ENCODE assay signal across 1 cellular context in the genomic region with DNA sequence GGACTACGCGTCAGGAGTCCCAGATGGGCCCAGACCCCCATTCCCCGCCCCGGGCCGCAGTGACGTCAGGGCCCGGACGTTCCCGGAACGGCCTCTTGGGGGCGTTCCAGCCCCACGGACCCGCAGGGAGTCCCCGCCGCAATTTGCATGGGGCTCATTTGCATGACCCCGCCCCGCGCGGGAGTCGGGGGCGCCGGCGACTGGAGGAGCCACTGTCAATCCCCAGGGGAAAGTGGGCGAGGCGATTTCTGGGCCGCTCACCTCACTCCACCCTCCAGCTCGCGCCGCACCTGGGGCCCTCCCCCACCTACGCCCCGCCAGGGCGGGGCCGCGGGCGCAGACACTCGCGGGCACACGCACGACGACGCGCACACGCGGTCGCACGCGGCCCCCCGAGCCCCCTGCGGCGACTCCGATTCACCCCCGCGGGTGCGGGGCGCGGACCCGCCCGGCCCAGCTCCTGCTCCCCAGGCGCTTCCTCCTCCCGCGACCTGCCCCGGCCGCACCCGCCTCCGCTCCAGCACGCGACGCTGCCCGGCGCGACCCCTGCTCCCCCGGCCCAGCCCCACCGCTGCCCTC.
TF ChIP-seq lines count a peak whose summit lies in the region.

No MANE protein-coding gene starts in this region.

TF ChIP-seq in WTC11, 78 proteins besides CTCF, POLR2A, EP300 and RAD21 (continued from another document):
- TF ChIP-seq, protein P1, sequence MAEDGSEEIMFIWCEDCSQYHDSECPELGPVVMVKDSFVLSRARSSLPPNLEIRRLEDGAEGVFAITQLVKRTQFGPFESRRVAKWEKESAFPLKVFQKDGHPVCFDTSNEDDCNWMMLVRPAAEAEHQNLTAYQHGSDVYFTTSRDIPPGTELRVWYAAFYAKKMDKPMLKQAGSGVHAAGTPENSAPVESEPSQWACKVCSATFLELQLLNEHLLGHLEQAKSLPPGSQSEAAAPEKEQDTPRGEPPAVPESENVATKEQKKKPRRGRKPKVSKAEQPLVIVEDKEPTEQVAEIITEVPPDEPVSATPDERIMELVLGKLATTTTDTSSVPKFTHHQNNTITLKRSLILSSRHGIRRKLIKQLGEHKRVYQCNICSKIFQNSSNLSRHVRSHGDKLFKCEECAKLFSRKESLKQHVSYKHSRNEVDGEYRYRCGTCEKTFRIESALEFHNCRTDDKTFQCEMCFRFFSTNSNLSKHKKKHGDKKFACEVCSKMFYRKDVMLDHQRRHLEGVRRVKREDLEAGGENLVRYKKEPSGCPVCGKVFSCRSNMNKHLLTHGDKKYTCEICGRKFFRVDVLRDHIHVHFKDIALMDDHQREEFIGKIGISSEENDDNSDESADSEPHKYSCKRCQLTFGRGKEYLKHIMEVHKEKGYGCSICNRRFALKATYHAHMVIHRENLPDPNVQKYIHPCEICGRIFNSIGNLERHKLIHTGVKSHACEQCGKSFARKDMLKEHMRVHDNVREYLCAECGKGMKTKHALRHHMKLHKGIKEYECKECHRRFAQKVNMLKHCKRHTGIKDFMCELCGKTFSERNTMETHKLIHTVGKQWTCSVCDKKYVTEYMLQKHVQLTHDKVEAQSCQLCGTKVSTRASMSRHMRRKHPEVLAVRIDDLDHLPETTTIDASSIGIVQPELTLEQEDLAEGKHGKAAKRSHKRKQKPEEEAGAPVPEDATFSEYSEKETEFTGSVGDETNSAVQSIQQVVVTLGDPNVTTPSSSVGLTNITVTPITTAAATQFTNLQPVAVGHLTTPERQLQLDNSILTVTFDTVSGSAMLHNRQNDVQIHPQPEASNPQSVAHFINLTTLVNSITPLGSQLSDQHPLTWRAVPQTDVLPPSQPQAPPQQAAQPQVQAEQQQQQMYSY (CRISPR knock-in tag; IDR thresholded peaks at IDR 0.05), result 0 out of 2 replicates have a peak, but pooled peaks have one; percentile 12
- TF ChIP-seq, protein P2, sequence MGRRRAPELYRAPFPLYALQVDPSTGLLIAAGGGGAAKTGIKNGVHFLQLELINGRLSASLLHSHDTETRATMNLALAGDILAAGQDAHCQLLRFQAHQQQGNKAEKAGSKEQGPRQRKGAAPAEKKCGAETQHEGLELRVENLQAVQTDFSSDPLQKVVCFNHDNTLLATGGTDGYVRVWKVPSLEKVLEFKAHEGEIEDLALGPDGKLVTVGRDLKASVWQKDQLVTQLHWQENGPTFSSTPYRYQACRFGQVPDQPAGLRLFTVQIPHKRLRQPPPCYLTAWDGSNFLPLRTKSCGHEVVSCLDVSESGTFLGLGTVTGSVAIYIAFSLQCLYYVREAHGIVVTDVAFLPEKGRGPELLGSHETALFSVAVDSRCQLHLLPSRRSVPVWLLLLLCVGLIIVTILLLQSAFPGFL (CRISPR knock-in tag; IDR thresholded peaks at IDR 0.05; ENCODE audit: borderline replicate concordance), result no peak
- TF ChIP-seq SMAD4 (CRISPR knock-in tag; IDR thresholded peaks at IDR 0.05) (no peak), PRRX2 (CRISPR knock-in tag; IDR thresholded peaks at IDR 0.05) (no peak), CREM (CRISPR knock-in tag; IDR thresholded peaks at IDR 0.05) (peak; percentile 79; the same call in 1 of the 2 replicates), ZNF121 (CRISPR knock-in tag; IDR thresholded peaks at IDR 0.05) (no peak), TEAD1 (CRISPR knock-in tag; IDR thresholded peaks at IDR 0.05) (peak; percentile 44; the same call in 1 of the 2 replicates), HMGA2 (CRISPR knock-in tag; IDR thresholded peaks at IDR 0.05) (no peak), CREB1 (CRISPR knock-in tag; IDR thresholded peaks at IDR 0.05) (no peak)
- TF ChIP-seq, protein P3, sequence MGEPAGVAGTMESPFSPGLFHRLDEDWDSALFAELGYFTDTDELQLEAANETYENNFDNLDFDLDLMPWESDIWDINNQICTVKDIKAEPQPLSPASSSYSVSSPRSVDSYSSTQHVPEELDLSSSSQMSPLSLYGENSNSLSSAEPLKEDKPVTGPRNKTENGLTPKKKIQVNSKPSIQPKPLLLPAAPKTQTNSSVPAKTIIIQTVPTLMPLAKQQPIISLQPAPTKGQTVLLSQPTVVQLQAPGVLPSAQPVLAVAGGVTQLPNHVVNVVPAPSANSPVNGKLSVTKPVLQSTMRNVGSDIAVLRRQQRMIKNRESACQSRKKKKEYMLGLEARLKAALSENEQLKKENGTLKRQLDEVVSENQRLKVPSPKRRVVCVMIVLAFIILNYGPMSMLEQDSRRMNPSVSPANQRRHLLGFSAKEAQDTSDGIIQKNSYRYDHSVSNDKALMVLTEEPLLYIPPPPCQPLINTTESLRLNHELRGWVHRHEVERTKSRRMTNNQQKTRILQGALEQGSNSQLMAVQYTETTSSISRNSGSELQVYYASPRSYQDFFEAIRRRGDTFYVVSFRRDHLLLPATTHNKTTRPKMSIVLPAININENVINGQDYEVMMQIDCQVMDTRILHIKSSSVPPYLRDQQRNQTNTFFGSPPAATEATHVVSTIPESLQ (CRISPR knock-in tag; IDR thresholded peaks at IDR 0.05), result no peak
- TF ChIP-seq, protein P4, sequence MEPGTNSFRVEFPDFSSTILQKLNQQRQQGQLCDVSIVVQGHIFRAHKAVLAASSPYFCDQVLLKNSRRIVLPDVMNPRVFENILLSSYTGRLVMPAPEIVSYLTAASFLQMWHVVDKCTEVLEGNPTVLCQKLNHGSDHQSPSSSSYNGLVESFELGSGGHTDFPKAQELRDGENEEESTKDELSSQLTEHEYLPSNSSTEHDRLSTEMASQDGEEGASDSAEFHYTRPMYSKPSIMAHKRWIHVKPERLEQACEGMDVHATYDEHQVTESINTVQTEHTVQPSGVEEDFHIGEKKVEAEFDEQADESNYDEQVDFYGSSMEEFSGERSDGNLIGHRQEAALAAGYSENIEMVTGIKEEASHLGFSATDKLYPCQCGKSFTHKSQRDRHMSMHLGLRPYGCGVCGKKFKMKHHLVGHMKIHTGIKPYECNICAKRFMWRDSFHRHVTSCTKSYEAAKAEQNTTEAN (CRISPR knock-in tag; IDR thresholded peaks at IDR 0.05), result peak; percentile 24; the same call in 1 of the 2 replicates
